In the genomic region with DNA sequence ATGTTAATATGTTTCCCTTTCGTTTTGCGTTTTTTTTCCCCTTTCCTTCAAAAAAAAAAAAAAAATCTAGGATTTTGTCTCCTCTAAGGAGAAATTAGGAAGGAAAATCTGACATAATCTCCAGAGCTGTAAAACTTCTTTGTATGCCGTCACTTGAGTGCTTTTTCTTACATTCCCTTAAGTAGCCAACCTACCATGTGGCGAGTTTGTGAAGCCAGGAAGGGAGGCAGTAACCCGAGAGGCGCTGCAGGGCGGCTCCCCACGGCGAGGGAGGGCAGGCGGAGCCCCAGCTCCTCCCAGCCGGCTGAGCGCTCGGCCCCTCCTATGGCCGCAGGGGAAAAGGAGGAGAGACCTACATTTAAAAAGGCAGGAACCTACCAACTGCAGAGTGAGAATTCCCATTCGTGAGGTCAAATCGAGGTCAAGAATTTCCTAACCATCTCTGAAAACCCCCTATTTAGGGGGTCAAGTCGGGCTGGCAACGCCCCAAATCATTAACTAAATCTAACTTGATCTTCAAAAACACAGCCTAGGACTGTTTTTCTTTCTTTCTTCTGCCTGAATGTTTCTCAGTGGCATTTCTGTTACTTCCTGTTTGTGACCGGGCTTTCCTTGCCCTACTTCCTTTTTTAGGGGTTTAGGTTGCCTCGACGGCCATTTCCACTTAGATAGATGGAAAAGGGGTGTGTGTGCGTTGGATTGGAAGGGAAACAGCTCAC, we compare ENCODE assay signal across 8 cellular contexts.
A peak's percentile ranks its signal among the peaks of the same experiment; 100 is the strongest.
DNase-seq lines count a peak whose midpoint lies in the region; ATAC-seq and TF ChIP-seq lines count a peak whose summit lies in the region.

No MANE protein-coding gene starts in this region.

- H3K27ac ChIP-seq in dorsolateral prefrontal cortex, result peak overlapping the region; percentile 26 to 94 (median 85)
- peak overlapping the region; percentile 73 to 81 (median 74) for H3K27ac ChIP-seq in right lobe of liver

- TF ChIP-seq POLR2A in right lobe of liver (IDR thresholded peaks at IDR 0.05), result peak; percentile 60

- no peaks in the 10 kb centered on the region for H3K9me3 ChIP-seq in right lobe of liver

- intact Hi-C loops in dorsolateral prefrontal cortex (cut with DNase I) (loop anchor here (1.0 to 5.0 kb wide), 9 partner anchors 52 to 413 kb away; a partner anchor contains a TSS), right lobe of liver (cut with DNase I) (no loop called here)

- H3K4me1 ChIP-seq in right lobe of liver, result peaks cover 0 to 20% (median 8%) of the 10 kb centered on the region in 4 donors

- H3K4me3 ChIP-seq in dorsolateral prefrontal cortex (peak overlapping the region; percentile 2 to 61 (median 44)), right lobe of liver (peak overlapping the region; percentile 19 to 47 (median 41))

- WGBS in right lobe of liver (ENCODE audit: insufficient coverage, low coverage, low lambda C conversion rate, missing lambda C conversion rate), result under 1% methylated on average over 18 of the region's 22 CpGs

- no peaks in the 10 kb centered on the region for H3K36me3 ChIP-seq in right lobe of liver

- H3K27me3 ChIP-seq in dorsolateral prefrontal cortex (no peaks in the 10 kb centered on the region), right lobe of liver (no peaks in the 10 kb centered on the region)

- peak in 10 of 14 donors; percentile 30 to 78 (median 69) for DNase-seq in C1 segment of cervical spinal cord (lab: John Stamatoyannopoulos, UW)
- DNase-seq in NCI-H526 (lab: John Stamatoyannopoulos, UW), result peak; percentile 61 to 91
- DNase-seq in activated CD4-positive, alpha-beta T cell treated with anti-CD3 and anti-CD28 coated beads, Interleukin-2, amount 50 U/mL, for 4 hours, result peak; percentile 53 to 55
- DNase-seq in dorsolateral prefrontal cortex, result peak; percentile 19 to 80 (median 68)
- peak; percentile 93 to 94 (median 93) for DNase-seq in right lobe of liver
- peak; percentile 70 for DNase-seq in stimulated activated CD4-positive, alpha-beta T cell treated with anti-CD3 and anti-CD28 coated beads, Interleukin-4, amount 100 ng/mL, for 1 hour

- ATAC-seq in GM19328 (IDR thresholded peaks at IDR 0.05; ENCODE audit: unreplicated experiment), result peak; percentile 81
- peak; percentile 90 for ATAC-seq in HG03457 (IDR thresholded peaks at IDR 0.05; ENCODE audit: unreplicated experiment)
- ATAC-seq in right lobe of liver, result peak; percentile 91 to 96 (median 94)

- TF ChIP-seq CTCF in dorsolateral prefrontal cortex (IDR thresholded peaks at IDR 0.05 in 54 of 56, conservative IDR thresholded peaks at IDR 0.05 in 2 of 56; ENCODE audit: low read depth in 1 of 56, partially characterized antibody in 56 of 56) (peak in 43 of 56 donors; percentile 9 to 60 (median 35)), right lobe of liver (IDR thresholded peaks at IDR 0.05) (peak in 2 of 4 donors; percentile 5 to 28)

Comparison
In these comparisons a context has a peak if more than half of its experiments do, and no peak if none do; other contexts are left out.
1. Peak in every context shown above with its lines: DNase-seq, ATAC-seq, H3K4me3 ChIP-seq and H3K27ac ChIP-seq.
2. intact Hi-C loops: an anchor here in dorsolateral prefrontal cortex (1.0 to 5.0 kb wide); none called in right lobe of liver.